In genomic region chr3:182784542-182784941, GRCh38 we compare ENCODE assay signal across 1 cellular context.
TF ChIP-seq lines count a peak whose summit lies in the region.

No MANE protein-coding gene starts in this region.

TF ChIP-seq in K562, 482 proteins besides CTCF, POLR2A, EP300 and RAD21 (continued from another document):
- TF ChIP-seq CHD7 (IDR thresholded peaks at IDR 0.05; ENCODE audit: low read depth, low read length) (no peak), KLF1 (tag; IDR thresholded peaks at IDR 0.05) (no peak), BCOR (IDR thresholded peaks at IDR 0.05) (peak; percentile 28; the same call in 1 of the 2 replicates), LEF1 (IDR thresholded peaks at IDR 0.05) (peak; percentile 81), SAFB2 (IDR thresholded peaks at IDR 0.05; ENCODE audit: borderline replicate concordance, low read depth, low read length, severe bottlenecking) (no peak), C11orf30 (IDR thresholded peaks at IDR 0.05; ENCODE audit: low read depth) (peak; percentile 74), BACH1 (tag; IDR thresholded peaks at IDR 0.05) (no peak), ARID1B (IDR thresholded peaks at IDR 0.05) (peak; percentile 95), HDAC3 (IDR thresholded peaks at IDR 0.05; ENCODE audit: borderline replicate concordance, partially characterized antibody) (peak; percentile 80), ZNF780A (CRISPR knock-in tag; IDR thresholded peaks at IDR 0.05) (no peak), ZNF239 (CRISPR knock-in tag; IDR thresholded peaks at IDR 0.05) (no peak), POLR2AphosphoS5 (IDR thresholded peaks at IDR 0.05; ENCODE audit: control insufficient read depth, insufficient read depth, low read depth, low read length) (peak; percentile 87; the same call in 1 of the 2 replicates), SREBF1 (IDR thresholded peaks at IDR 0.05; ENCODE audit: borderline replicate concordance, low read depth, low read length) (no peak), ZNF707 (CRISPR knock-in tag; conservative IDR thresholded peaks at IDR 0.05) (no peak), MTA3 (IDR thresholded peaks at IDR 0.05; ENCODE audit: borderline replicate concordance) (0 out of 2 replicates have a peak, but pooled peaks have one; percentile 17), DMBX1 (CRISPR knock-in tag; IDR thresholded peaks at IDR 0.05; ENCODE audit: borderline replicate concordance) (no peak), TARDBP (IDR thresholded peaks at IDR 0.05) (no peak), NFRKB (IDR thresholded peaks at IDR 0.05; ENCODE audit: low read depth) (no peak), CEBPZ (IDR thresholded peaks at IDR 0.05; ENCODE audit: borderline replicate concordance, low read depth, low read length) (no peak), ZNF77 (CRISPR knock-in tag; IDR thresholded peaks at IDR 0.05) (no peak), PHTF2 (CRISPR knock-in tag; IDR thresholded peaks at IDR 0.05) (no peak), KAT2B (IDR thresholded peaks at IDR 0.05; ENCODE audit: low read depth, low read length) (no peak), ZNF764 (CRISPR knock-in tag; IDR thresholded peaks at IDR 0.05; ENCODE audit: low read depth) (no peak), SMAD4 (CRISPR knock-in tag; conservative IDR thresholded peaks at IDR 0.05) (peak; percentile 96), TAF15 (IDR thresholded peaks at IDR 0.05; ENCODE audit: low read depth, low read length) (no peak), ZNF197 (CRISPR knock-in tag; IDR thresholded peaks at IDR 0.05; ENCODE audit: low read depth) (no peak), PTTG1 (tag; IDR thresholded peaks at IDR 0.05; ENCODE audit: low read depth) (no peak), CCNT2 (IDR thresholded peaks at IDR 0.05; ENCODE audit: borderline replicate concordance, extremely low read depth, insufficient read length, low read depth, low read length) (peak; percentile 94), TAL1 (IDR thresholded peaks at IDR 0.05) (peak; percentile 95), RBM25 (IDR thresholded peaks at IDR 0.05; ENCODE audit: low read depth, low read length, severe bottlenecking) (no peak), E2F8 (IDR thresholded peaks at IDR 0.05; ENCODE audit: low read depth, partially characterized antibody) (no peak), MAFF (IDR thresholded peaks at IDR 0.05; ENCODE audit: low read length) (peak; percentile 17; the same call in 1 of the 2 replicates), TCF3 (CRISPR knock-in tag; IDR thresholded peaks at IDR 0.05) (peak; percentile 92), SMARCA4 (IDR thresholded peaks at IDR 0.05) (peak; percentile 80), CREB1 (IDR thresholded peaks at IDR 0.05) (no peak; the same call in 1 of the 2 replicates), CREB1 (CRISPR knock-in tag; IDR thresholded peaks at IDR 0.05) (no peak)
